ENCODE assay signal across 9 cellular contexts in the genomic region with DNA sequence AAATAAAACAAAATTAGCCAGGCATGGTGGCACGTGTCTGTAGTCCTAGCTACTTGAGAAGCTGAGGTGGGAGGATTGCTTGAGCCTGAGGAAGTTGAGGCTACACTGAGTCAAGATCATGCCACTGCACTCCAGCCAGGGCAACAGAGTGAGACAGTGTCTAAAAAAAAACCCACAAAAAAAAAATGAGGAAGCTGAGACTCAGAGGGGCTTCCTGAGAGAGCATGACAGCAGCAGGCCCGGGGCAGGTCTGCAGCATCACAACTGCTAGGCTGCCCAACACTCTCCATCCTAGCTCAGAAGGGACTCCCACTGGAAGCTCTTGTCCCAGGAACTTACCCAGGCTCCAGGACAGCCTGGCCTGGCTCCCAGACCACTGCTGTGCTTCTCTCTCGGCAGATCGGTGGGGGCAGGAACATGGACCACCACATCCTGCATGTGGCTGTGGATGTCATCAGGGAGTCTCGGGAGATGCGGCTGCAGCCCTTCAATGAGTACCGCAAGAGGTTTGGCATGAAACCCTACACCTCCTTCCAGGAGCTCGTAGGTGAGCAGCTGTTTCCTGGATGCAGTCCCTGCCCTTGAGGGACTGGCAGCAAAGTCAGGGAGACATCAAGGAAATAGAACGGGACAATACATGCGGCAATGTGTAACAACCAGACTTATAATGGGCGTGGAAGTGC. TPM values are rescaled to one million over a fixed set of nuclear protein-coding genes. Genes with fewer than 3 reads are reported as not detected.
A peak's percentile ranks its signal among the peaks of the same experiment; 100 is the strongest.
DNase-seq lines count a peak whose midpoint lies in the region; ATAC-seq, FAIRE-seq and TF ChIP-seq lines count a peak whose summit lies in the region.
"Had no signal": no experiment of that assay in that cellular context is flagged by ENCODE, and none has a peak within 500 bp of the region (broad histone marks: within the 10 kb centered on the region; RNA-seq: fewer than 3 reads in every experiment).

No MANE protein-coding gene starts in this region.

- no peak overlapping the region for H2BK12ac ChIP-seq in H1 (ENCODE audit: low read depth, low read length)

- no peak for ATAC-seq in Right ventricle myocardium inferior

- no peak overlapping the region for H2AK5ac ChIP-seq in H1 (ENCODE audit: low read depth, low read length)

- no peaks in the 10 kb centered on the region for H3K79me1 ChIP-seq in H1 (ENCODE audit: low read depth, low read length)

- no peak overlapping the region for H3K56ac ChIP-seq in H1 (replicated peaks; ENCODE audit: insufficient read length, low read depth, low read length)

- no peaks in the 10 kb centered on the region for H3K36me3 ChIP-seq in right atrium auricular region
- no peaks in the 10 kb centered on the region; a peak in 1 of 8 replicates for H3K36me3 ChIP-seq in H1 (ENCODE audit: control insufficient read depth in 2 of 4, insufficient read depth in 4 of 4, low read length in 3 of 4)

- no peaks in the 10 kb centered on the region for H3K79me2 ChIP-seq in H1 (ENCODE audit: control insufficient read depth in 1 of 2, insufficient read depth in 2 of 2, low read length in 2 of 2)

- H3K23ac ChIP-seq in H1 (ENCODE audit: insufficient read length), result no peak overlapping the region

- no peak overlapping the region for H4K8ac ChIP-seq in H1 (ENCODE audit: extremely low read depth, insufficient read depth, low read length)

- no peak overlapping the region for H2BK120ac ChIP-seq in H1 (replicated peaks; ENCODE audit: low read depth, low read length)

- H3K4me1 ChIP-seq in right atrium auricular region (peaks cover 0 to 12% of the 10 kb centered on the region in 2 donors), H1 (replicated peaks in 1 of 4; ENCODE audit: control insufficient read depth in 3 of 4, insufficient read depth in 4 of 4, low read length in 3 of 4) (peaks cover 0 to 4% (median under 1%) of the 10 kb centered on the region in 4 experiments; a peak in 3 of 7 replicates)

- H3K9ac ChIP-seq in H1 (replicated peaks in 1 of 4; ENCODE audit: extremely low read depth in 1 of 4, low read depth in 3 of 4, low read length in 3 of 4), result no peak overlapping the region

- TF ChIP-seq EP300 in H1 (IDR thresholded peaks at IDR 0.05; ENCODE audit: borderline replicate concordance in 1 of 2, low read depth in 2 of 2, low read length in 2 of 2), result no peak

- H3K27ac ChIP-seq in right atrium auricular region, result no peak overlapping the region
- no peak overlapping the region for H3K27ac ChIP-seq in H1 (ENCODE audit: low read depth, low read length)
- H3K27ac ChIP-seq in RWPE1, result no peak overlapping the region

- H3K23me2 ChIP-seq in H1 (ENCODE audit: low read depth, low read length), result peaks cover 2% of the 10 kb centered on the region; the same call in 1 of the 2 replicates

- no peak overlapping the region for H3K14ac ChIP-seq in H1 (ENCODE audit: insufficient read length)

- WGBS in H1 (ENCODE audit: extremely low coverage in 1 of 2, insufficient coverage in 1 of 2, insufficient read length in 1 of 2, insufficient replicate concordance in 2 of 2, low coverage in 1 of 2, low lambda C conversion rate in 2 of 2, missing lambda C conversion rate in 1 of 2), 2 experiments, result 76% methylated on average over 11 of the region's 11 CpGs; no CpG with 5 or more reads in 1 of the 2 experiments

- no peak for TF ChIP-seq POLR2A in H1 (IDR thresholded peaks at IDR 0.05; ENCODE audit: control extremely low read depth in 1 of 2, low read depth in 2 of 2, low read length in 2 of 2)

- no peak for FAIRE-seq in H1 (lab: Jason Lieb, UNC)

- H3K18ac ChIP-seq in H1 (ENCODE audit: extremely low read depth, low read length), result no peak overlapping the region

- no peak overlapping the region for H3K4ac ChIP-seq in H1 (replicated peaks; ENCODE audit: insufficient read length, low read depth, low read length)

- CTCF ChIA-PET in H1 (lab: Charles Lee; ENCODE audit: partially characterized antibody), result interaction anchor here (0.7 to 4.7 kb wide), 8 partner anchors 11 to 268 kb away, joined by 3 to 43 read pairs (median 6); no protein-coding TSS in a partner anchor
- CTCF ChIA-PET in RWPE1 (lab: Yijun Ruan, JAX), result interaction anchor here (0.6 to 1.4 kb wide), 3 partner anchors 39 to 268 kb away, joined by 3 to 6 read pairs (median 3); no protein-coding TSS in a partner anchor

- no peak overlapping the region for H2BK20ac ChIP-seq in H1 (ENCODE audit: low read length)

- POLR2A ChIA-PET in H1 (lab: Charles Lee; ENCODE audit: partially characterized antibody), result no interaction called here
- POLR2A ChIA-PET in RWPE1 (lab: Yijun Ruan, JAX; ENCODE audit: low non-redundant PET), result no interaction called here

- no peak overlapping the region for H4K5ac ChIP-seq in H1 (ENCODE audit: insufficient read length, low read depth, low read length)

- no peaks in the 10 kb centered on the region for H3K9me3 ChIP-seq in right atrium auricular region
- H3K9me3 ChIP-seq in H1 (ENCODE audit: insufficient read depth in 2 of 2, low read depth in 1 of 2, low read length in 1 of 2), result no peaks in the 10 kb centered on the region

- H2AFZ ChIP-seq in H1 (ENCODE audit: low read length), result 0 out of 2 replicates have a peak overlapping the region, but pooled peaks have one; percentile 76

- H3K27me3 ChIP-seq in right atrium auricular region (no peaks in the 10 kb centered on the region), H1 (replicated peaks in 1 of 4; ENCODE audit: control insufficient read depth in 3 of 4, extremely low read depth in 1 of 4, insufficient read depth in 3 of 4, low read length in 3 of 4) (no peaks in the 10 kb centered on the region; a peak in 1 of 7 replicates)

- H2BK5ac ChIP-seq in H1 (ENCODE audit: low read depth, low read length), result no peak overlapping the region

- no peak overlapping the region for H3K4me2 ChIP-seq in H1 (ENCODE audit: insufficient read depth in 1 of 2, low read depth in 2 of 2, low read length in 2 of 2)

- H3K4me3 ChIP-seq in right atrium auricular region (no peak overlapping the region), H1 (ENCODE audit: extremely low read depth in 1 of 4, insufficient read depth in 2 of 4, low read depth in 3 of 4, low read length in 4 of 4) (no peak overlapping the region)

- intact Hi-C loops in Right ventricle myocardium inferior (cut with DNase I), result no loop called here

- TF ChIP-seq CTCF in right atrium auricular region (IDR thresholded peaks at IDR 0.05) (no peak), H1 (IDR thresholded peaks at IDR 0.05; ENCODE audit: control extremely low read depth in 1 of 3, insufficient read depth in 1 of 3, low read depth in 1 of 3, low read length in 3 of 3) (no peak), GM13977 (IDR thresholded peaks at IDR 0.05; ENCODE audit: extremely low read depth, insufficient read depth, missing control alignments) (no peak), RWPE1 (conservative IDR thresholded peaks at IDR 0.05; ENCODE audit: low read depth) (no peak)

- DNase-seq in right atrium auricular region (ENCODE audit: low spot score) (peak; percentile 44), Right ventricle myocardium inferior (ENCODE audit: missing footprints) (no peak), NCI-H1092 (lab: John Stamatoyannopoulos, UW) (peak; percentile 11), H1 (ENCODE audit: low read depth in 1 of 2, low spot score in 2 of 2) (no peak), GM13977 (ENCODE audit: low spot score) (no peak), HCEC 1CT (no peak), RWPE1 (ENCODE audit: low spot score) (no peak)
- DNase-seq in activated naive CD4-positive, alpha-beta T cell treated with Interleukin-2 at 50 U/mL for 16 hours, result no peak
- DNase-seq: CD4-positive, alpha-beta T cell had no signal

- no peak for TF ChIP-seq RAD21 in H1 (IDR thresholded peaks at IDR 0.05 in 1 of 2, conservative IDR thresholded peaks at IDR 0.05 in 1 of 2; ENCODE audit: low read depth in 2 of 2, low read length in 2 of 2)

- H4K20me1 ChIP-seq in H1 (replicated peaks in 1 of 2; ENCODE audit: control insufficient read depth in 1 of 2, insufficient read depth in 2 of 2, low read length in 2 of 2), result no peaks in the 10 kb centered on the region

- in situ Hi-C loops in GM13977 (cut with MboI; ENCODE audit: low pct_unique_long_range_greater_than_20kb, low sequenced_read_pairs, unreplicated experiment), result no loop called here

- no peak overlapping the region for H4K91ac ChIP-seq in H1 (replicated peaks; ENCODE audit: insufficient read length, low read length)

- 0 out of 2 replicates have a peak overlapping the region, but pooled peaks have one; percentile 81 for H2BK15ac ChIP-seq in H1 (ENCODE audit: low read length)

TF ChIP-seq in H1, 55 proteins besides CTCF, POLR2A, EP300 and RAD21 (continues in another document):
- TF ChIP-seq TBP (IDR thresholded peaks at IDR 0.05; ENCODE audit: low read depth, low read length) (no peak), SRF (IDR thresholded peaks at IDR 0.05; ENCODE audit: low read depth, low read length) (no peak), TAF7 (optimal IDR thresholded peaks at IDR 0.05; ENCODE audit: borderline replicate concordance, low read depth, low read length) (no peak), JUND (IDR thresholded peaks at IDR 0.05; ENCODE audit: low read length) (no peak), PHF8 (conservative IDR thresholded peaks at IDR 0.05; ENCODE audit: low read depth, low read length) (no peak)

RNA-seq across cellular contexts. Expression of gene PTGS1, which starts 19.1 kb away (rescaled TPM):
- total RNA-seq in right atrium auricular region (10 to 100 TPM; 14.6 to 46.0 TPM), Right ventricle myocardium inferior (4.0 TPM)
- total RNA-seq in H1 (2021; fragmentation: NEBNext Ultra II Directional; extraction: Animal tissue kit (Norgen Biotek cat#: 25700)), result 1.1 and 1.3 TPM in 2 replicates
- 1.9 and 2.4 TPM in 2 replicates for polyA plus RNA-seq in H1 (2011; rRNA removed)
- 1.9 TPM for polyA plus RNA-seq in H1 (2011; cell fraction: cytosol; rRNA removed)
- polyA plus RNA-seq in H1 (2011; cell fraction: nucleus; rRNA removed), result 2.9 TPM
- polyA plus RNA-seq in H1 (2012, experiment 1 of 2), result 0.93 to 2.0 TPM (median 1.7 TPM) in 4 replicates
- 1.00 TPM for polyA plus RNA-seq in H1 (2012, experiment 2 of 2)
- polyA plus RNA-seq in H1 (2013, experiment 1 of 2), result 1.4 TPM
- 1.5 TPM for polyA plus RNA-seq in H1 (2013, experiment 2 of 2)
- polyA minus RNA-seq in H1 (2011; rRNA and poly(A)+ RNA removed), result 1.8 and 2.2 TPM in 2 replicates
- 1.2 TPM for polyA minus RNA-seq in H1 (2011; cell fraction: cytosol; rRNA and poly(A)+ RNA removed)
- polyA minus RNA-seq in H1 (2011; cell fraction: nucleus; rRNA and poly(A)+ RNA removed), result 1.1 TPM

Comparison
In these comparisons a context has a peak if more than half of its experiments do, and no peak if none do; other contexts are left out.
1. DNase-seq: peak in right atrium auricular region (single experiment) and NCI-H1092 (single experiment); none in Right ventricle myocardium inferior (single experiment), H1 (0 of 2), GM13977 (single experiment), HCEC 1CT (single experiment), activated naive CD4-positive, alpha-beta T cell treated with Interleukin-2 at 50 U/mL for 16 hours (single experiment) and RWPE1 (single experiment).